26 cellular contexts compared by ENCODE assay signal in the genomic region with DNA sequence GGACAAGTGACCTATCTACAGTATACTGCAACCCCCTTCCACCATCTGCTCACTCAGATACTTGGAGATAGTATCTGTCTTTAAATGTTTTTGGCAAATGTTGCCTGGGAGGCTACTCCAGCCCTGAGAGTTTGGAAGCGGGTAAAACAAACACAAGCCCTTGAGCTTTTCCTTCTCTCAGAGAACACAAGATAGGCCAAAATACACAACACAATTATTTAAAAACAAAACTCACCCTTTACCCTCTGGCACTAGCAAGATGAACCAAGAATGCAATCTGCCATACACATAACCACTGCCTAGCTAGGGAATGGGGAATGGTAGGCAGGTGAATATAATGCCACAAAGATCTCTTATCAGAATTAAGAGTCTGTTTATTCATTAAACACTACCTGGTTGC.
"Had no signal": no experiment of that assay in that cellular context is flagged by ENCODE, and none has a peak within 500 bp of the region (broad histone marks: within the 10 kb centered on the region; RNA-seq: fewer than 3 reads in every experiment).

No MANE protein-coding gene starts in this region.

- H3K36me3 ChIP-seq: adrenal gland, breast epithelium, esophagus squamous epithelium, gastroesophageal sphincter, heart right ventricle had no signal

- ATAC-seq: activated CD4-positive, alpha-beta T cell treated with anti-CD3 and anti-CD28 coated beads for 36 hours; activated CD4-positive, CD25-positive, alpha-beta regulatory T cell treated with anti-CD3 and anti-CD28 coated beads, Interleukin-2, amount 50 U/mL, for 24 hours; activated CD8-positive, alpha-beta memory T cell treated with anti-CD3 and anti-CD28 coated beads, Interleukin-2, amount 10 ng/mL, durations not matched to agents 7 days and 5 days; activated CD8-positive, alpha-beta T cell treated with anti-CD3 and anti-CD28 coated beads, Interleukin-2, amount 10 ng/mL, durations not matched to agents 7 days and 5 days; activated naive CD8-positive, alpha-beta T cell treated with anti-CD3 and anti-CD28 coated beads, Interleukin-2, amount 50 U/mL, for 24 hours; effector memory CD8-positive, alpha-beta T cell; gastroesophageal sphincter; heart right ventricle; WTC11 had no signal

- DNase-seq: activated CD4-positive, alpha-beta memory T cell treated with anti-CD3 and anti-CD28 coated beads for 36 hours; activated CD4-positive, alpha-beta T cell treated with anti-CD3 and anti-CD28 coated beads for 36 hours; activated CD4-positive, alpha-beta T cell treated with anti-CD3 and anti-CD28 coated beads, Interleukin-2, amount 10 ng/mL, durations not matched to agents 24 days and 14 days; activated CD8-positive, alpha-beta memory T cell treated with anti-CD3 and anti-CD28 coated beads, Interleukin-2, amount 10 ng/mL, durations not matched to agents 7 days and 5 days; activated CD8-positive, alpha-beta memory T cell treated with anti-CD3 and anti-CD28 coated beads, Interleukin-2, amount 50 U/mL, for 4 hours; activated CD8-positive, alpha-beta T cell treated with anti-CD3 and anti-CD28 coated beads, Interleukin-2, amount 10 ng/mL, durations not matched to agents 7 days and 5 days; activated effector memory CD4-positive, alpha-beta T cell treated with anti-CD3 and anti-CD28 coated beads, Interleukin-2, amount 50 U/mL, for 16 hours; activated naive CD4-positive, alpha-beta T cell treated with anti-CD3 and anti-CD28 coated beads for 36 hours; activated naive CD8-positive, alpha-beta T cell treated with anti-CD3 and anti-CD28 coated beads for 36 hours; activated naive CD8-positive, alpha-beta T cell treated with anti-CD3 and anti-CD28 coated beads, Interleukin-2, amount 50 U/mL, for 24 hours; activated T-cell treated with anti-CD3 and anti-CD28 coated beads, Interleukin-2, amount 50 U/mL, for 1 hour; activated T-cell treated with anti-CD3 and anti-CD28 coated beads, Interleukin-2, amount 50 U/mL, for 48 hours; adrenal gland; amygdala; aorta; effector CD4-positive, alpha-beta T cell; effector memory CD8-positive, alpha-beta T cell; esophagus squamous epithelium; foreskin melanocyte; heart right ventricle; T-helper 2 cell had no signal

- H3K4me3 ChIP-seq: adrenal gland, breast epithelium, coronary artery, esophagus squamous epithelium, gastroesophageal sphincter, heart right ventricle had no signal

- H3K27me3 ChIP-seq: adrenal gland, esophagus squamous epithelium, gastroesophageal sphincter had no signal

- H3K4me1 ChIP-seq: adrenal gland, breast epithelium, esophagus squamous epithelium, gastroesophageal sphincter, heart right ventricle had no signal

- H3K27ac ChIP-seq: adrenal gland, breast epithelium, coronary artery, esophagus squamous epithelium, gastroesophageal sphincter, heart right ventricle had no signal

- H3K9me3 ChIP-seq: adrenal gland, breast epithelium, esophagus squamous epithelium, gastroesophageal sphincter, heart right ventricle had no signal
